ENCODE assay signal across 27 cellular contexts in genomic region chr1:11721301-11721700, GRCh38. TPM values are rescaled to one million over a fixed set of nuclear protein-coding genes. Genes with fewer than 3 reads are reported as not detected.
"Had no signal": no experiment of that assay in that cellular context is flagged by ENCODE, and none has a peak within 500 bp of the region (broad histone marks: within the 10 kb centered on the region; RNA-seq: fewer than 3 reads in every experiment).

No MANE protein-coding gene starts in this region.

- ATAC-seq: effector memory CD8-positive, alpha-beta T cell; heart right ventricle; left ventricle myocardium superior; lower lobe of right lung; naive thymus-derived CD8-positive, alpha-beta T cell; sciatic nerve; stimulated activated effector memory CD8-positive, alpha-beta T cell treated with anti-CD3 and anti-CD28 coated beads, Interleukin-12 subunit alpha, Interleukin-12 subunit beta, amount 100 ng/mL, for 72 hours had no signal

- H3K4me3 ChIP-seq: esophagus squamous epithelium, heart right ventricle, lower lobe of right lung, prostate gland, right atrium auricular region, stomach, tibial artery had no signal

- DNase-seq: cortex of kidney; effector memory CD8-positive, alpha-beta T cell; erythroblast; esophagus squamous epithelium; foreskin melanocyte; glutamatergic neuron; heart right ventricle; immature natural killer cell; left ventricle myocardium superior; lower lobe of right lung; naive thymus-derived CD8-positive, alpha-beta T cell; nephron progenitor cell; occipital lobe; stimulated activated CD4-positive, alpha-beta T cell treated with anti-CD3 and anti-CD28 coated beads, Interleukin-2, amount 100 ng/mL, for 24 hours; stimulated activated CD4-positive, alpha-beta T cell treated with anti-CD3 and anti-CD28 coated beads, Interleukin-4, amount 100 ng/mL, for 24 hours; stimulated activated naive CD4-positive, alpha-beta T cell treated with Interleukin-2 at 50 U/mL for 16 hours; stomach; tibial artery had no signal

- H3K27ac ChIP-seq: heart right ventricle, lower lobe of right lung, parathyroid adenoma, prostate gland, right atrium auricular region, tibial artery had no signal

- H3K36me3 ChIP-seq: esophagus squamous epithelium, heart right ventricle, lower lobe of right lung, prostate gland, right atrium auricular region, stomach, tibial artery had no signal

- H3K27me3 ChIP-seq: esophagus squamous epithelium, right atrium auricular region, stomach had no signal

- H2AFZ ChIP-seq: parathyroid adenoma had no signal

- H3K79me2 ChIP-seq: parathyroid adenoma had no signal

- H3K9ac ChIP-seq: parathyroid adenoma had no signal

- H3K9me3 ChIP-seq: esophagus squamous epithelium, heart right ventricle, lower lobe of right lung, prostate gland, right atrium auricular region, stomach, tibial artery had no signal

- H3K4me1 ChIP-seq: parathyroid adenoma, prostate gland had no signal

RNA-seq across cellular contexts. Expression of gene DRAXIN, which starts 29.8 kb away (rescaled TPM):
- total RNA-seq: esophagus squamous epithelium, mesenteric fat pad, right atrium auricular region, sciatic nerve, skeletal muscle tissue had no signal
- polyA plus RNA-seq: keratinocyte had no signal

RNA-seq across cellular contexts. Expression of gene C1orf167, which starts 40.7 kb away (rescaled TPM):
- total RNA-seq: naive thymus-derived CD8-positive, alpha-beta T cell; occipital lobe; temporal lobe had no signal
- polyA plus RNA-seq: keratinocyte; naive thymus-derived CD8-positive, alpha-beta T cell had no signal
